In the genomic region with DNA sequence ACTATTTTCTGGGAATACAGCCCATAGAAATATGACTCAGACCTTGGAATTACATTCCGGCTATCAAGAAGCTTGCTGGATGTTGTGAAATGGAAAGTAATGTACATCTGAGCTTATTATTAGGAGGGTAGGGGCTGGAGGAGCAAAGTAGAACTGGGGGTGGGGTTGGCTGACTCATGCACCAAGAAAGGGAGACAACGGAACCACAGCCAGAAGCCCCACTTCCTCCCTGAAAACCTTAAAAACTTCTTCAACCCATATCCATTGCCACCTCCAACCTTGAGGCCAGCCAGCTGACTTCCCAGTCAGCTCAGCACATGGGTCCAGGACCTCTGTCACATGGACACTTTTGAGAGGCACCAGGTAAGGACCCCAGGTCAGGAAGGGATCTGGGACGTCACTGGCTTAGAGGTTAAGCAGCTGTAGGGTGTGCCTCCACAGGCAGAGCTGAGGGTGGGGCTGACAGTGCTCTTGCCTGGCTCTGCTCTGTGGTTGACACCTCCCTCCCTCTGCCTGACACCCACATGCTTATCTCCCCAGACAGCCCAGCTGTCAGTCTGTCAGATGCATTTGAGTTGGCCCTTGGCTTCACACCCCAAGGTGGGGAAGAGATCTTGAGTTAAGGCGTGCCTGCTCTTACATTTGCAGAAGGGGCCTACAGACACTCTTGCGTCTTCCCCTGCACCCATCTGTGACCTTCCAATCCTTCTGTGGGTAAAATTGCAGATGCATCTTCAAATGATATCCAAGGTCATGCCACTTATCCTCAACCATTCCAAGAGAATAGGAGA, we compare ENCODE assay signal across 1 cellular context.
TF ChIP-seq lines count a peak whose summit lies in the region.

No MANE protein-coding gene starts in this region.

TF ChIP-seq in K562, 482 proteins besides CTCF, POLR2A, EP300 and RAD21 (continued from another document and continues in another):
- TF ChIP-seq, protein P1, sequence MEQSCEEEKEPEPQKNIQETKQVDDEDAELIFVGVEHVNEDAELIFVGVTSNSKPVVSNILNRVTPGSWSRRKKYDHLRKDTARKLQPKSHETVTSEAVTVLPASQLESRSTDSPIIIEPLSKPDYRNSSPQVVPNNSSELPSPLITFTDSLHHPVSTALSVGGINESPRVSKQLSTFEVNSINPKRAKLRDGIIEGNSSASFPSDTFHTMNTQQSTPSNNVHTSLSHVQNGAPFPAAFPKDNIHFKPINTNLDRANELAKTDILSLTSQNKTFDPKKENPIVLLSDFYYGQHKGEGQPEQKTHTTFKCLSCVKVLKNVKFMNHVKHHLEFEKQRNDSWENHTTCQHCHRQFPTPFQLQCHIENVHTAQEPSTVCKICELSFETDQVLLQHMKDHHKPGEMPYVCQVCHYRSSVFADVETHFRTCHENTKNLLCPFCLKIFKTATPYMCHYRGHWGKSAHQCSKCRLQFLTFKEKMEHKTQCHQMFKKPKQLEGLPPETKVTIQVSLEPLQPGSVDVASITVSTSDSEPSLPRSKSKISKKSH (CRISPR knock-in tag; IDR thresholded peaks at IDR 0.05) = no peak
- TF ChIP-seq RBM25 (IDR thresholded peaks at IDR 0.05; ENCODE audit: low read depth, low read length, severe bottlenecking) (no peak), PTBP1 (IDR thresholded peaks at IDR 0.05; ENCODE audit: low read depth, low read length) (0 out of 2 replicates have a peak, but pooled peaks have one; percentile 13), ZFP36 (IDR thresholded peaks at IDR 0.05; ENCODE audit: low read depth, low read length, partially characterized antibody) (peak; percentile 80), CREM (IDR thresholded peaks at IDR 0.05; ENCODE audit: low read depth) (peak; percentile 91), CEBPG (CRISPR knock-in tag; IDR thresholded peaks at IDR 0.05) (0 out of 2 replicates have a peak, but pooled peaks have one; percentile 49), CEBPG (tag; conservative IDR thresholded peaks at IDR 0.05 in 1 of 2, IDR thresholded peaks at IDR 0.05 in 1 of 2) (peak; percentile 56 to 82), ZC3H4 (CRISPR knock-in tag; IDR thresholded peaks at IDR 0.05; ENCODE audit: borderline replicate concordance) (no peak), ETV6 (IDR thresholded peaks at IDR 0.05; ENCODE audit: borderline replicate concordance in 1 of 2, low read depth in 2 of 2, low read length in 1 of 2) (peak in 1 of 2 experiments; percentile 53; a peak in 2 of 4 replicates), ETV6 (CRISPR knock-in tag; IDR thresholded peaks at IDR 0.05; ENCODE audit: borderline replicate concordance) (no peak), PPARD (CRISPR knock-in tag; IDR thresholded peaks at IDR 0.05) (no peak), MCM3 (IDR thresholded peaks at IDR 0.05) (no peak), ARID2 (IDR thresholded peaks at IDR 0.05) (no peak), PRMT5 (CRISPR knock-in tag; IDR thresholded peaks at IDR 0.05) (no peak), ILF3 (IDR thresholded peaks at IDR 0.05; ENCODE audit: borderline replicate concordance) (no peak), MEF2A (IDR thresholded peaks at IDR 0.05; ENCODE audit: control insufficient read depth, low read depth, low read length) (peak; percentile 78; the same call in 1 of the 2 replicates), COPS2 (conservative IDR thresholded peaks at IDR 0.05) (no peak), ZNF232 (CRISPR knock-in tag; IDR thresholded peaks at IDR 0.05) (no peak), BDP1 (IDR thresholded peaks at IDR 0.05; ENCODE audit: insufficient read depth, insufficient read length) (no peak), ZNF444 (CRISPR knock-in tag; IDR thresholded peaks at IDR 0.05) (no peak; the same call in 1 of the 2 replicates), ZNF644 (tag; IDR thresholded peaks at IDR 0.05; ENCODE audit: low read depth) (peak; percentile 74), TAF1 (IDR thresholded peaks at IDR 0.05; ENCODE audit: control insufficient read depth, extremely low read depth, insufficient read depth, low read length, severe bottlenecking) (peak; percentile 42), KHSRP (IDR thresholded peaks at IDR 0.05) (no peak; the same call in 1 of the 2 replicates), SMC3 (conservative IDR thresholded peaks at IDR 0.05; ENCODE audit: insufficient read depth, low read depth, low read length) (no peak), PHF20 (IDR thresholded peaks at IDR 0.05; ENCODE audit: partially characterized antibody) (no peak), ZNF436 (CRISPR knock-in tag; IDR thresholded peaks at IDR 0.05) (no peak), HDAC3 (IDR thresholded peaks at IDR 0.05; ENCODE audit: borderline replicate concordance, partially characterized antibody) (peak; percentile 79)
- TF ChIP-seq, protein P2, sequence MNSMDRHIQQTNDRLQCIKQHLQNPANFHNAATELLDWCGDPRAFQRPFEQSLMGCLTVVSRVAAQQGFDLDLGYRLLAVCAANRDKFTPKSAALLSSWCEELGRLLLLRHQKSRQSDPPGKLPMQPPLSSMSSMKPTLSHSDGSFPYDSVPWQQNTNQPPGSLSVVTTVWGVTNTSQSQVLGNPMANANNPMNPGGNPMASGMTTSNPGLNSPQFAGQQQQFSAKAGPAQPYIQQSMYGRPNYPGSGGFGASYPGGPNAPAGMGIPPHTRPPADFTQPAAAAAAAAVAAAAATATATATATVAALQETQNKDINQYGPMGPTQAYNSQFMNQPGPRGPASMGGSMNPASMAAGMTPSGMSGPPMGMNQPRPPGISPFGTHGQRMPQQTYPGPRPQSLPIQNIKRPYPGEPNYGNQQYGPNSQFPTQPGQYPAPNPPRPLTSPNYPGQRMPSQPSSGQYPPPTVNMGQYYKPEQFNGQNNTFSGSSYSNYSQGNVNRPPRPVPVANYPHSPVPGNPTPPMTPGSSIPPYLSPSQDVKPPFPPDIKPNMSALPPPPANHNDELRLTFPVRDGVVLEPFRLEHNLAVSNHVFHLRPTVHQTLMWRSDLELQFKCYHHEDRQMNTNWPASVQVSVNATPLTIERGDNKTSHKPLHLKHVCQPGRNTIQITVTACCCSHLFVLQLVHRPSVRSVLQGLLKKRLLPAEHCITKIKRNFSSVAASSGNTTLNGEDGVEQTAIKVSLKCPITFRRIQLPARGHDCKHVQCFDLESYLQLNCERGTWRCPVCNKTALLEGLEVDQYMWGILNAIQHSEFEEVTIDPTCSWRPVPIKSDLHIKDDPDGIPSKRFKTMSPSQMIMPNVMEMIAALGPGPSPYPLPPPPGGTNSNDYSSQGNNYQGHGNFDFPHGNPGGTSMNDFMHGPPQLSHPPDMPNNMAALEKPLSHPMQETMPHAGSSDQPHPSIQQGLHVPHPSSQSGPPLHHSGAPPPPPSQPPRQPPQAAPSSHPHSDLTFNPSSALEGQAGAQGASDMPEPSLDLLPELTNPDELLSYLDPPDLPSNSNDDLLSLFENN (IDR thresholded peaks at IDR 0.05; ENCODE audit: low read depth in 2 of 2, low read length in 2 of 2) = peak in 1 of 2 experiments; percentile 92; a peak in 2 of 4 replicates
- TF ChIP-seq, protein P3, sequence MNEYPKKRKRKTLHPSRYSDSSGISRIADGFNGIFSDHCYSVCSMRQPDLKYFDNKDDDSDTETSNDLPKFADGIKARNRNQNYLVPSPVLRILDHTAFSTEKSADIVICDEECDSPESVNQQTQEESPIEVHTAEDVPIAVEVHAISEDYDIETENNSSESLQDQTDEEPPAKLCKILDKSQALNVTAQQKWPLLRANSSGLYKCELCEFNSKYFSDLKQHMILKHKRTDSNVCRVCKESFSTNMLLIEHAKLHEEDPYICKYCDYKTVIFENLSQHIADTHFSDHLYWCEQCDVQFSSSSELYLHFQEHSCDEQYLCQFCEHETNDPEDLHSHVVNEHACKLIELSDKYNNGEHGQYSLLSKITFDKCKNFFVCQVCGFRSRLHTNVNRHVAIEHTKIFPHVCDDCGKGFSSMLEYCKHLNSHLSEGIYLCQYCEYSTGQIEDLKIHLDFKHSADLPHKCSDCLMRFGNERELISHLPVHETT (CRISPR knock-in tag; conservative IDR thresholded peaks at IDR 0.05 in 1 of 2, IDR thresholded peaks at IDR 0.05 in 1 of 2) = peak in 1 of 2 experiments; percentile 81; a peak in 1 of 4 replicates
- TF ChIP-seq, protein P4, sequence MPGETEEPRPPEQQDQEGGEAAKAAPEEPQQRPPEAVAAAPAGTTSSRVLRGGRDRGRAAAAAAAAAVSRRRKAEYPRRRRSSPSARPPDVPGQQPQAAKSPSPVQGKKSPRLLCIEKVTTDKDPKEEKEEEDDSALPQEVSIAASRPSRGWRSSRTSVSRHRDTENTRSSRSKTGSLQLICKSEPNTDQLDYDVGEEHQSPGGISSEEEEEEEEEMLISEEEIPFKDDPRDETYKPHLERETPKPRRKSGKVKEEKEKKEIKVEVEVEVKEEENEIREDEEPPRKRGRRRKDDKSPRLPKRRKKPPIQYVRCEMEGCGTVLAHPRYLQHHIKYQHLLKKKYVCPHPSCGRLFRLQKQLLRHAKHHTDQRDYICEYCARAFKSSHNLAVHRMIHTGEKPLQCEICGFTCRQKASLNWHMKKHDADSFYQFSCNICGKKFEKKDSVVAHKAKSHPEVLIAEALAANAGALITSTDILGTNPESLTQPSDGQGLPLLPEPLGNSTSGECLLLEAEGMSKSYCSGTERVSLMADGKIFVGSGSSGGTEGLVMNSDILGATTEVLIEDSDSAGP (CRISPR knock-in tag; IDR thresholded peaks at IDR 0.05) = no peak
- TF ChIP-seq, protein P5, sequence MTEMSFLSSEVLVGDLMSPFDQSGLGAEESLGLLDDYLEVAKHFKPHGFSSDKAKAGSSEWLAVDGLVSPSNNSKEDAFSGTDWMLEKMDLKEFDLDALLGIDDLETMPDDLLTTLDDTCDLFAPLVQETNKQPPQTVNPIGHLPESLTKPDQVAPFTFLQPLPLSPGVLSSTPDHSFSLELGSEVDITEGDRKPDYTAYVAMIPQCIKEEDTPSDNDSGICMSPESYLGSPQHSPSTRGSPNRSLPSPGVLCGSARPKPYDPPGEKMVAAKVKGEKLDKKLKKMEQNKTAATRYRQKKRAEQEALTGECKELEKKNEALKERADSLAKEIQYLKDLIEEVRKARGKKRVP (CRISPR knock-in tag; IDR thresholded peaks at IDR 0.05) = 0 out of 2 replicates have a peak, but pooled peaks have one; percentile 8
- TF ChIP-seq, protein P6, sequence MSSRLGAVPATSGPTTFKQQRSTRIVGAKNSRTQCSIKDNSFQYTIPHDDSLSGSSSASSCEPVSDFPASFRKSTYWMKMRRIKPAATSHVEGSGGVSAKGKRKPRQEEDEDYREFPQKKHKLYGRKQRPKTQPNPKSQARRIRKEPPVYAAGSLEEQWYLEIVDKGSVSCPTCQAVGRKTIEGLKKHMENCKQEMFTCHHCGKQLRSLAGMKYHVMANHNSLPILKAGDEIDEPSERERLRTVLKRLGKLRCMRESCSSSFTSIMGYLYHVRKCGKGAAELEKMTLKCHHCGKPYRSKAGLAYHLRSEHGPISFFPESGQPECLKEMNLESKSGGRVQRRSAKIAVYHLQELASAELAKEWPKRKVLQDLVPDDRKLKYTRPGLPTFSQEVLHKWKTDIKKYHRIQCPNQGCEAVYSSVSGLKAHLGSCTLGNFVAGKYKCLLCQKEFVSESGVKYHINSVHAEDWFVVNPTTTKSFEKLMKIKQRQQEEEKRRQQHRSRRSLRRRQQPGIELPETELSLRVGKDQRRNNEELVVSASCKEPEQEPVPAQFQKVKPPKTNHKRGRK (tag; IDR thresholded peaks at IDR 0.05) = 0 out of 2 replicates have a peak, but pooled peaks have one; percentile 13
- TF ChIP-seq, protein P7, sequence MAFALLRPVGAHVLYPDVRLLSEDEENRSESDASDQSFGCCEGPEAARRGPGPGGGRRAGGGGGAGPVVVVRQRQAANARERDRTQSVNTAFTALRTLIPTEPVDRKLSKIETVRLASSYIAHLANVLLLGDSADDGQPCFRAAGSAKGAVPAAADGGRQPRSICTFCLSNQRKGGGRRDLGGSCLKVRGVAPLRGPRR (CRISPR knock-in tag; IDR thresholded peaks at IDR 0.05) = no peak
